ENCODE assay signal across 8 cellular contexts in the genomic region with DNA sequence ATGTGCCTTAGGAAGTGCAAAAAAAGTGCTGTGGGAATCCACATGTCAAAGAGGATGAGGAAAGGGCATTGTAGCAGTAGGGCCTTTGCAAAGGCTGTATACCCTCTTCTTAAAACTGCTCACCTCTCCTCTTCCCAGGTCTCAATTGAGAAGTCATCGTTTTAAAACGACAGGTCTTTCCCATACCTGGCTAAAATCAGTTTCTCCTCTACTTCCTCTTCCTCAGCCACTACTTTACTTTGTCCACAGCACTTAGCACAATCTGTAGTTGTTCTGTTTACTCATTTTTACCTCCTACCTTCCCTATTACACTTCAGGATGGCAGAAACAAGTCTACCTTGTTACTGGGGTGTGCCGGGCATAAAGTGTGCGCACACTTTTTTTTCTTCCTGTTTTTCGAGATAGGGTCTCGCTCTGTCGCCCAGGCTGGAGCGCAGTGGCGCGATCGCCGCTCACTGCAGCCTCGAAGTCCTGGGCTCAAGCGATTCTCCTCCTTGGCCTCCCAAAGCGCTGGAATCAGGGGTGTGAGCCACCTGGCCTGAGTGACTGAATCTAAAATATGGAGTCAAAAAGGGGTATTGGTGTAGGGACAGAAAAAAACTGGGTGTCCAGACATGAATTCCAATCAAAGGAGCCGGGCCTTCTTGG. TPM values are rescaled to one million over a fixed set of nuclear protein-coding genes. Genes with fewer than 3 reads are reported as not detected.
DNase-seq lines count a peak whose midpoint lies in the region; ATAC-seq, FAIRE-seq and TF ChIP-seq lines count a peak whose summit lies in the region.

No MANE protein-coding gene starts in this region.

- peaks cover 33% of the 10 kb centered on the region for H3F3A ChIP-seq in SU-DHL-6 (ENCODE audit: insufficient read depth)

- peak overlapping the region; percentile 43 for H3K4ac ChIP-seq in trophoblast cell (ENCODE audit: low read depth, low read length)

- no peaks in the 10 kb centered on the region for H3K27me3 ChIP-seq in SU-DHL-6 (ENCODE audit: low read length)
- no peaks in the 10 kb centered on the region for H3K27me3 ChIP-seq in trophoblast cell (ENCODE audit: insufficient read depth, low read length)

- H4K91ac ChIP-seq in trophoblast cell (ENCODE audit: low read depth, low read length) = peak overlapping the region; percentile 95

- H3K9me2 ChIP-seq in SU-DHL-6 (replicated peaks; ENCODE audit: insufficient read depth, low read length) = no peaks in the 10 kb centered on the region

- H3K36me3 ChIP-seq in SU-DHL-6 (ENCODE audit: low read length) (no peaks in the 10 kb centered on the region), trophoblast cell (ENCODE audit: control insufficient read depth in 1 of 2, insufficient read depth in 2 of 2, low read length in 2 of 2) (no peaks in the 10 kb centered on the region)

- TF ChIP-seq CTCF in SU-DHL-6 (IDR thresholded peaks at IDR 0.05; ENCODE audit: insufficient read depth, low read length, poor library complexity, severe bottlenecking) (no peak), fibroblast of pulmonary artery (IDR thresholded peaks at IDR 0.05; ENCODE audit: low read length, missing control alignments) (no peak), D721Med (IDR thresholded peaks at IDR 0.05; ENCODE audit: insufficient read depth, missing control alignments) (no peak)

- peak overlapping the region; percentile 75 for H3K4me3 ChIP-seq in SU-DHL-6 (ENCODE audit: insufficient read depth, low read length, poor library complexity, severe bottlenecking)
- peak overlapping the region; percentile 55 for H3K4me3 ChIP-seq in fibroblast of pulmonary artery (replicated peaks; ENCODE audit: low read depth, low read length)
- H3K4me3 ChIP-seq in trophoblast cell (ENCODE audit: low read depth, low read length) = peak overlapping the region; percentile 76

- H3K23ac ChIP-seq in trophoblast cell (ENCODE audit: low read length) = no peak overlapping the region

- no peak overlapping the region for H2AK5ac ChIP-seq in trophoblast cell (ENCODE audit: low read length)

- no peaks in the 10 kb centered on the region for H3K9me3 ChIP-seq in SU-DHL-6 (ENCODE audit: insufficient read depth, low read length)
- peaks cover 3% of the 10 kb centered on the region for H3K9me3 ChIP-seq in trophoblast cell (ENCODE audit: insufficient read depth, low read depth, low read length)

- H4K12ac ChIP-seq in trophoblast cell (ENCODE audit: low read depth, low read length) = peak overlapping the region; percentile 81

- no CpG with 5 or more reads among the region's 16 CpGs for WGBS in trophoblast cell (ENCODE audit: extremely low coverage, insufficient coverage, insufficient read length)

- H3K27ac ChIP-seq in SU-DHL-6 (ENCODE audit: low read depth, low read length) (peak overlapping the region; percentile 74), trophoblast cell (ENCODE audit: low read depth, low read length) (peak overlapping the region; percentile 58)

- H2AFZ ChIP-seq in SU-DHL-6 (ENCODE audit: low read depth, low read length, severe bottlenecking) (peak overlapping the region; percentile 76), trophoblast cell (ENCODE audit: insufficient read depth, low read length, poor library complexity) (peak overlapping the region; percentile 64)

- peaks cover 13% of the 10 kb centered on the region for H3K79me1 ChIP-seq in trophoblast cell (ENCODE audit: low read length)

- peak overlapping the region; percentile 57 for H3K18ac ChIP-seq in trophoblast cell (ENCODE audit: low read length)

- H3K79me2 ChIP-seq in SU-DHL-6 (ENCODE audit: insufficient read depth, low read length) (no peaks in the 10 kb centered on the region), trophoblast cell (ENCODE audit: control insufficient read depth, insufficient read depth, low read length, poor library complexity) (peaks cover 4% of the 10 kb centered on the region)

- peak overlapping the region; percentile 83 for H3K9ac ChIP-seq in SU-DHL-6 (ENCODE audit: low read length)
- peak overlapping the region; percentile 33 for H3K9ac ChIP-seq in trophoblast cell (ENCODE audit: low read length)

- H3K4me1 ChIP-seq in trophoblast cell (ENCODE audit: control insufficient read depth in 1 of 2, insufficient read depth in 2 of 2, low read length in 2 of 2) = peaks cover 2 to 7% of the 10 kb centered on the region in 2 experiments

- H2BK5ac ChIP-seq in trophoblast cell (ENCODE audit: low read depth, low read length, poor library complexity) = peak overlapping the region; percentile 90

- peak; percentile 9 for ATAC-seq in HG02938 (IDR thresholded peaks at IDR 0.05; ENCODE audit: unreplicated experiment)

- H3K4me2 ChIP-seq in SU-DHL-6 (ENCODE audit: low read depth, low read length, poor library complexity, severe bottlenecking) (peak overlapping the region; percentile 87), trophoblast cell (ENCODE audit: low read length) (peak overlapping the region; percentile 80)

- FAIRE-seq in D721Med (lab: Jason Lieb, UNC) = no peak

- peak overlapping the region; percentile 88 for H4K8ac ChIP-seq in trophoblast cell (ENCODE audit: low read depth, low read length)

- H2BK120ac ChIP-seq in trophoblast cell (ENCODE audit: insufficient read depth, low read length, poor library complexity) = peak overlapping the region; percentile 70

- peak overlapping the region; percentile 90 for H3K14ac ChIP-seq in trophoblast cell (ENCODE audit: low read length)

- H2BK12ac ChIP-seq in trophoblast cell (ENCODE audit: low read length) = peak overlapping the region; percentile 15

- DNase-seq in NCI-H2029 treated with DMSO at 0.1 percent for 48 hours (lab: John Stamatoyannopoulos, UW) (peak; percentile 32), NCI-H2029 (lab: John Stamatoyannopoulos, UW) (no peak), fibroblast of pulmonary artery (ENCODE audit: low read depth) (no peak), trophoblast cell (no peak), HCEC 1CT (no peak), D721Med (ENCODE audit: insufficient read length, low spot score) (no peak)

- H4K20me1 ChIP-seq in SU-DHL-6 (ENCODE audit: low read depth, low read length) = no peaks in the 10 kb centered on the region

RNA-seq across cellular contexts. Expression of gene ELOVL5, which starts 9.8 kb away (rescaled TPM):
- 73.6 and 77.0 TPM in 2 replicates for polyA plus RNA-seq in trophoblast cell (2013)
